ENCODE assay signal across 8 cellular contexts in genomic region chr11:129695543-129696308, GRCh38.
DNase-seq lines count a peak whose midpoint lies in the region; ATAC-seq and TF ChIP-seq lines count a peak whose summit lies in the region.

No MANE protein-coding gene starts in this region.

- 4 to 12% methylated on average over 14 of the region's 25 CpGs for WGBS in mesodermal cell (ENCODE audit: insufficient coverage in 2 of 2), 2 experiments

- intact Hi-C loops in activated CD4-positive, alpha-beta T cell treated with anti-CD3 and anti-CD28 coated beads, Interleukin-2, amount 10 ng/mL, durations not matched to agents 24 days and 14 days (cut with micrococcal nuclease) = loop anchor here (1.0 to 2.0 kb wide), 4 partner anchors 57 to 579 kb away; no protein-coding TSS in a partner anchor
- intact Hi-C loops in dorsolateral prefrontal cortex (cut with DNase I) = loop anchor here in 1 of 2 donors (5.0 kb wide), 2 partner anchors 318 to 333 kb away; partner anchors contain the start of gene BARX2

- DNase-seq in NCI-H1436 (lab: John Stamatoyannopoulos, UW) = peak; percentile 50
- no peak for DNase-seq in NCI-H1436 treated with DMSO at 0.1 percent for 48 hours (lab: John Stamatoyannopoulos, UW)
- DNase-seq in NCI-H1694 (lab: John Stamatoyannopoulos, UW) = peak; percentile 20
- DNase-seq in activated CD4-positive, alpha-beta T cell treated with anti-CD3 and anti-CD28 coated beads, Interleukin-2, amount 10 ng/mL, durations not matched to agents 24 days and 14 days = peak; percentile 88
- DNase-seq in dorsolateral prefrontal cortex = peak in 8 of 10 donors; percentile 18 to 67 (median 34)
- peak; percentile 17 to 22 for DNase-seq in stimulated activated CD8-positive, alpha-beta memory T cell treated with anti-CD3 and anti-CD28 coated beads, Interleukin-4, amount 100 ng/mL, for 4 hours (ENCODE audit: low read depth in 2 of 2, low spot score in 1 of 2)

- H3K4me3 Mint-ChIP-seq in activated CD4-positive, alpha-beta T cell treated with anti-CD3 and anti-CD28 coated beads, Interleukin-2, amount 10 ng/mL, durations not matched to agents 24 days and 14 days = peak overlapping the region; percentile 77

- H3K36me3 ChIP-seq in mesodermal cell (ENCODE audit: control insufficient read depth, insufficient read depth, low read length) = no peaks in the 10 kb centered on the region

- H3K27ac Mint-ChIP-seq in activated CD4-positive, alpha-beta T cell treated with anti-CD3 and anti-CD28 coated beads, Interleukin-2, amount 10 ng/mL, durations not matched to agents 24 days and 14 days = peak overlapping the region; percentile 41

- H3K4me3 ChIP-seq in dorsolateral prefrontal cortex (peak overlapping the region in 54 of 59 donors; percentile 10 to 67 (median 44)), mesodermal cell (ENCODE audit: extremely low read depth, insufficient read depth, low read length, poor library complexity, severe bottlenecking) (peak overlapping the region; percentile 16)

- peak in 54 of 56 donors; percentile 37 to 75 (median 65) for TF ChIP-seq CTCF in dorsolateral prefrontal cortex (IDR thresholded peaks at IDR 0.05 in 54 of 56, conservative IDR thresholded peaks at IDR 0.05 in 2 of 56; ENCODE audit: low read depth in 1 of 56, partially characterized antibody in 56 of 56)

- H3K27me3 Mint-ChIP-seq in activated CD4-positive, alpha-beta T cell treated with anti-CD3 and anti-CD28 coated beads, Interleukin-2, amount 10 ng/mL, durations not matched to agents 24 days and 14 days = peaks cover 3% of the 10 kb centered on the region

- peaks cover 0 to 30% (median 0%) of the 10 kb centered on the region in 45 donors for H3K27me3 ChIP-seq in dorsolateral prefrontal cortex

- H3K9me3 Mint-ChIP-seq in activated CD4-positive, alpha-beta T cell treated with anti-CD3 and anti-CD28 coated beads, Interleukin-2, amount 10 ng/mL, durations not matched to agents 24 days and 14 days = no peaks in the 10 kb centered on the region

- no peaks in the 10 kb centered on the region for H3K36me3 Mint-ChIP-seq in activated CD4-positive, alpha-beta T cell treated with anti-CD3 and anti-CD28 coated beads, Interleukin-2, amount 10 ng/mL, durations not matched to agents 24 days and 14 days (ENCODE audit: low read depth)

- H3K4me1 Mint-ChIP-seq in activated CD4-positive, alpha-beta T cell treated with anti-CD3 and anti-CD28 coated beads, Interleukin-2, amount 10 ng/mL, durations not matched to agents 24 days and 14 days = peaks cover 6% of the 10 kb centered on the region

- peak; percentile 86 for ATAC-seq in HG02763 (IDR thresholded peaks at IDR 0.05; ENCODE audit: unreplicated experiment)

- no peaks in the 10 kb centered on the region for H3K9me3 ChIP-seq in mesodermal cell (ENCODE audit: control insufficient read depth, low read length)

- no peak overlapping the region for H3K27ac ChIP-seq in dorsolateral prefrontal cortex
- no peak overlapping the region for H3K27ac ChIP-seq in mesodermal cell (ENCODE audit: low read depth, low read length, severe bottlenecking)

- no peaks in the 10 kb centered on the region for H3K4me1 ChIP-seq in mesodermal cell (ENCODE audit: control insufficient read depth, insufficient read depth, low read length, poor library complexity, severe bottlenecking)
